Comparison of ENCODE assay signal across 37 cellular contexts in the genomic region with DNA sequence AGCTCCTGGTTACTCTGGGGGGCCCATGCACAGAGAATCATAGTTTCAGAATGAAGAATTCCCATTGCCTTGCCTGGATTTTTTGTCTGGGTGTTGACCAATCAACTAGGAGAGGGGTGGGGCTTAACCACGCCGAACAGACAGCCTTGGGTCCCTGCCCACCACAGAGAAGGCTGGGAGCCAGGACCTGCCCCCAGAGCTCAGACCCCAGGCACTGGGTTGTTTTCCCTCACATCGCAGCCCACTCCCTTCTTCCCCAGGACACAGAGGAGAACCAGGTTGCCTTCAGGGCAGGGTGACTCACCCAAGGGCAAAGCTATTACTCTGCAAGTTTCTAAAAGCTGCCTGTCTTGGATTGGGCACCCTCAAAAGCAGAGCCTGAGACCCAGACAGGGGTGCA. TPM values are rescaled to one million over a fixed set of nuclear protein-coding genes. Genes with fewer than 3 reads are reported as not detected.
"Had no signal": no experiment of that assay in that cellular context is flagged by ENCODE, and none has a peak within 500 bp of the region (broad histone marks: within the 10 kb centered on the region; RNA-seq: fewer than 3 reads in every experiment).

No MANE protein-coding gene starts in this region.

- H3K9me3 Mint-ChIP-seq: activated T-helper 2 cell treated with anti-CD3 and anti-CD28 coated beads, Interferon-gamma antibody, Interleukin-2, Interleukin-4, amounts not matched to agents 10 μg/mL and 5 μg/mL and 100 μg/mL, durations not matched to agents 14 hours and 24 hours and 36 hours; T-helper 1 cell treated with Interleukin-12 subunit alpha and Interleukin-12 subunit beta and Interleukin-4 antibody, amounts not matched to agents 30 μg/mL and 1 μg/mL, for 36 hours had no signal

- ATAC-seq: activated CD4-positive, alpha-beta T cell treated with anti-CD3 and anti-CD28 coated beads for 36 hours; activated CD4-positive, CD25-positive, alpha-beta regulatory T cell treated with anti-CD3 and anti-CD28 coated beads, Interleukin-2, amount 50 U/mL, for 24 hours; activated CD8-positive, alpha-beta T cell treated with anti-CD3 and anti-CD28 coated beads, Interleukin-2, amount 10 ng/mL, durations not matched to agents 7 days and 5 days; activated naive CD4-positive, alpha-beta T cell treated with anti-CD3 and anti-CD28 coated beads, Interleukin-2, amount 50 U/mL, for 72 hours; PC-3 had no signal

- H3K27me3 ChIP-seq: Peyer's patch, SJSA1 had no signal

- H3K4me1 ChIP-seq: adrenal gland, Peyer's patch, SJSA1 had no signal

- H3K27ac Mint-ChIP-seq: activated CD4-positive, alpha-beta T cell treated with anti-CD3 and anti-CD28 coated beads for 36 hours; activated CD4-positive, alpha-beta T cell treated with anti-CD3 and anti-CD28 coated beads, Interleukin-2, amount 10 ng/mL, durations not matched to agents 7 days and 5 days; activated CD8-positive, alpha-beta T cell treated with anti-CD3 and anti-CD28 coated beads, Interleukin-2, amount 10 ng/mL, durations not matched to agents 7 days and 5 days; activated naive CD4-positive, alpha-beta T cell treated with anti-CD3 and anti-CD28 coated beads for 36 hours; activated naive CD4-positive, alpha-beta T cell treated with anti-CD3 and anti-CD28 coated beads, Interleukin-2, amount 50 U/mL, for 72 hours; activated T-cell treated with anti-CD3 and anti-CD28 coated beads, Interleukin-2, amount 50 U/mL, for 24 hours; activated T-helper 2 cell treated with anti-CD3 and anti-CD28 coated beads, Interferon-gamma antibody, Interleukin-2, Interleukin-4, amounts not matched to agents 10 μg/mL and 5 μg/mL and 100 μg/mL, durations not matched to agents 14 hours and 24 hours and 36 hours; brain; T-helper 1 cell treated with Interleukin-12 subunit alpha and Interleukin-12 subunit beta and Interleukin-4 antibody, amounts not matched to agents 30 μg/mL and 1 μg/mL, for 36 hours; T-helper 2 cell treated with Interferon-gamma antibody and Interleukin-4, amounts not matched to agents 5 μg/mL and 100 μg/mL, for 36 hours had no signal

- H3K36me3 Mint-ChIP-seq: brain had no signal

- H3K27ac ChIP-seq: adrenal gland, Peyer's patch, SJSA1 had no signal

- H3K4me3 Mint-ChIP-seq: activated CD4-positive, alpha-beta T cell treated with anti-CD3 and anti-CD28 coated beads for 36 hours; activated CD4-positive, alpha-beta T cell treated with anti-CD3 and anti-CD28 coated beads, Interleukin-2, amount 10 ng/mL, durations not matched to agents 7 days and 5 days; activated CD8-positive, alpha-beta T cell treated with anti-CD3 and anti-CD28 coated beads, Interleukin-2, amount 10 ng/mL, durations not matched to agents 7 days and 5 days; activated naive CD4-positive, alpha-beta T cell treated with anti-CD3 and anti-CD28 coated beads for 36 hours; activated T-cell treated with anti-CD3 and anti-CD28 coated beads, Interleukin-2, amount 50 U/mL, for 24 hours; brain; T-helper 1 cell treated with Interleukin-12 subunit alpha and Interleukin-12 subunit beta and Interleukin-4 antibody, amounts not matched to agents 30 μg/mL and 1 μg/mL, for 36 hours; T-helper 2 cell treated with Interferon-gamma antibody and Interleukin-4, amounts not matched to agents 5 μg/mL and 100 μg/mL, for 36 hours had no signal

- H3K36me3 ChIP-seq: adrenal gland, Peyer's patch, SJSA1 had no signal

- H3K9me3 ChIP-seq: adrenal gland, Peyer's patch, SJSA1, SK-N-SH had no signal

- H3K9ac ChIP-seq: SK-N-SH had no signal

- H3K4me3 ChIP-seq: adrenal gland, Peyer's patch, SJSA1 had no signal

- H3K4me1 Mint-ChIP-seq: activated CD4-positive, alpha-beta T cell treated with anti-CD3 and anti-CD28 coated beads for 36 hours; activated CD4-positive, alpha-beta T cell treated with anti-CD3 and anti-CD28 coated beads, Interleukin-2, amount 10 ng/mL, durations not matched to agents 7 days and 5 days had no signal

- DNase-seq: activated CD4-positive, alpha-beta T cell treated with anti-CD3 and anti-CD28 coated beads for 36 hours; activated CD4-positive, alpha-beta T cell treated with anti-CD3 and anti-CD28 coated beads, Interleukin-2, amount 10 ng/mL, durations not matched to agents 7 days and 5 days; activated CD4-positive, alpha-beta T cell treated with anti-CD3 and anti-CD28 coated beads, Interleukin-2, amount 50 U/mL, for 48 hours; activated CD8-positive, alpha-beta T cell treated with anti-CD3 and anti-CD28 coated beads, Interleukin-2, amount 10 ng/mL, durations not matched to agents 7 days and 5 days; activated gamma-delta T cell treated with Interleukin-2 at 50 U/mL for 16 hours; activated naive CD4-positive, alpha-beta T cell treated with anti-CD3 and anti-CD28 coated beads for 36 hours; activated T-cell treated with anti-CD3 and anti-CD28 coated beads, Interleukin-2, amount 50 U/mL, for 24 hours; adrenal gland; central memory CD4-positive, alpha-beta T cell; Kasumi-1; KBM-7; MM.1S; MV-4-11; NCI-H1092; NCI-H1417; NCI-H146; NCI-H187; NCI-H2029 treated with DMSO at 0.1 percent for 48 hours; NCI-H2107; NCI-H2171; NCI-H510A; NCI-H526; NCI-H748 treated with DMSO at 0.1 percent for 48 hours; NK-92 treated with Interleukin-12 subunit alpha and Interleukin-12 subunit beta, amount 100 ng/mL, for 24 hours; PC-3; Peyer's patch; RPMI8226; SHP77 treated with DMSO at 0.1 percent for 48 hours; SK-N-SH had no signal

- H3K27me3 Mint-ChIP-seq: activated CD4-positive, alpha-beta T cell treated with anti-CD3 and anti-CD28 coated beads, Interleukin-2, amount 10 ng/mL, durations not matched to agents 7 days and 5 days had no signal

RNA-seq across cellular contexts. Expression of a gene that starts 23.3 kb away (rescaled TPM):
- total RNA-seq: activated CD4-positive, alpha-beta T cell treated with anti-CD3 and anti-CD28 coated beads for 36 hours; activated CD8-positive, alpha-beta T cell treated with anti-CD3 and anti-CD28 coated beads, Interleukin-2, amount 10 ng/mL, durations not matched to agents 7 days and 5 days; activated naive CD4-positive, alpha-beta T cell treated with anti-CD3 and anti-CD28 coated beads for 36 hours; activated naive CD4-positive, alpha-beta T cell treated with anti-CD3 and anti-CD28 coated beads, Interleukin-2, amount 50 U/mL, for 72 hours; bronchial epithelial cell; PC-3; SJSA1 had no signal
